In genomic region chr3:179651687-179652466, GRCh38 we compare ENCODE assay signal across 8 cellular contexts. TPM values are rescaled to one million over a fixed set of nuclear protein-coding genes. Genes with fewer than 3 reads are reported as not detected.
DNase-seq lines count a peak whose midpoint lies in the region; ATAC-seq and TF ChIP-seq lines count a peak whose summit lies in the region.

No MANE protein-coding gene starts in this region.

- H3K27me3 ChIP-seq in SK-N-SH (ENCODE audit: insufficient read depth) = no peaks in the 10 kb centered on the region
- no peaks in the 10 kb centered on the region for H3K27me3 ChIP-seq in suprapubic skin

- peaks cover 35% of the 10 kb centered on the region for H3K4me1 Mint-ChIP-seq in activated CD4-positive, alpha-beta memory T cell treated with anti-CD3 and anti-CD28 coated beads, Interleukin-2, amount 10 ng/mL, durations not matched to agents 7 days and 5 days

- no peak for TF ChIP-seq POLR2A in suprapubic skin (IDR thresholded peaks at IDR 0.05)

- peak overlapping the region; percentile 53 for H3K27ac Mint-ChIP-seq in activated CD4-positive, alpha-beta memory T cell treated with anti-CD3 and anti-CD28 coated beads, Interleukin-2, amount 10 ng/mL, durations not matched to agents 7 days and 5 days

- peaks cover 24% of the 10 kb centered on the region for H4K20me1 ChIP-seq in SK-N-SH (ENCODE audit: insufficient read depth)

- H3K27ac ChIP-seq in SK-N-SH (ENCODE audit: low read depth in 2 of 2, low read length in 1 of 2) (peak overlapping the region; percentile 90 to 93), suprapubic skin (peak overlapping the region; percentile 92)

- H3K9me2 ChIP-seq in SK-N-SH = no peaks in the 10 kb centered on the region

- H3K4me1 ChIP-seq in SK-N-SH (ENCODE audit: control insufficient read depth in 1 of 2, insufficient read depth in 2 of 2, low read depth in 1 of 2, low read length in 1 of 2) (peaks cover 4 to 10% of the 10 kb centered on the region in 2 experiments; a peak in 2 of 4 replicates), suprapubic skin (peaks cover 10% of the 10 kb centered on the region)

- H2AFZ ChIP-seq in SK-N-SH (ENCODE audit: low read depth) = peak overlapping the region; percentile 88

- H3K79me2 ChIP-seq in SK-N-SH (ENCODE audit: insufficient read depth) = peaks cover 36% of the 10 kb centered on the region

- H3K36me3 ChIP-seq in SK-N-SH (replicated peaks in 1 of 2; ENCODE audit: control insufficient read depth in 1 of 2, insufficient read depth in 2 of 2, low read length in 1 of 2) = peaks cover 0 to 4% of the 10 kb centered on the region in 2 experiments
- H3K36me3 ChIP-seq in suprapubic skin = no peaks in the 10 kb centered on the region

- TF ChIP-seq RAD21 in SK-N-SH (IDR thresholded peaks at IDR 0.05; ENCODE audit: low read length) = no peak

- H3K4me3 ChIP-seq in SK-N-SH (ENCODE audit: low read depth in 2 of 2, low read length in 1 of 2) (peak overlapping the region; percentile 71 to 80), iPS-18c (ENCODE audit: insufficient read depth, low read depth, low read length) (peak overlapping the region; percentile 93), suprapubic skin (peak overlapping the region; percentile 84)

- TF ChIP-seq CTCF in SK-N-SH (IDR thresholded peaks at IDR 0.05) = no peak
- no peak for TF ChIP-seq CTCF in suprapubic skin (IDR thresholded peaks at IDR 0.05)

- H3F3A ChIP-seq in SK-N-SH (replicated peaks; ENCODE audit: insufficient read depth) = peaks cover 28% of the 10 kb centered on the region

- H3K9ac ChIP-seq in SK-N-SH = peak overlapping the region; percentile 91

- peak; percentile 17 for DNase-seq in SK-N-SH
- DNase-seq in activated CD4-positive, alpha-beta memory T cell treated with anti-CD3 and anti-CD28 coated beads, Interleukin-2, amount 10 ng/mL, durations not matched to agents 7 days and 5 days = no peak
- no peak for DNase-seq in suprapubic skin (ENCODE audit: low spot score in 2 of 2)
- DNase-seq in NCI-H2029 (lab: John Stamatoyannopoulos, UW) = no peak

- POLR2A ChIA-PET in SK-N-SH (lab: Yijun Ruan, JAX) = interaction anchor here (0.9 kb wide), 1 partner anchor 15 kb away, joined by 3 read pairs; no protein-coding TSS in a partner anchor
- POLR2A ChIA-PET in activated CD4-positive, alpha-beta memory T cell treated with anti-CD3 and anti-CD28 coated beads, Interleukin-2, amount 10 ng/mL, durations not matched to agents 7 days and 5 days (lab: Charles Lee) = interaction anchor here (1.0 to 3.0 kb wide), 8 partner anchors 10 to 89 kb away, joined by 3 to 20 read pairs (median 5); partner anchors contain the start of genes ACTL6A, MRPL47 and NDUFB5

- H3K36me3 Mint-ChIP-seq in activated CD4-positive, alpha-beta memory T cell treated with anti-CD3 and anti-CD28 coated beads, Interleukin-2, amount 10 ng/mL, durations not matched to agents 7 days and 5 days (ENCODE audit: low read depth) = peaks cover 11% of the 10 kb centered on the region

- no peaks in the 10 kb centered on the region for H3K9me3 ChIP-seq in SK-N-SH
- H3K9me3 ChIP-seq in iPS-18c (ENCODE audit: control insufficient read depth, insufficient read depth, low read length) = no peaks in the 10 kb centered on the region
- H3K9me3 ChIP-seq in suprapubic skin = no peaks in the 10 kb centered on the region

- no peak for ATAC-seq in SK-N-SH treated with all-trans-retinoic acid at 6 μM for 48 hours
- no peak for ATAC-seq in GM18520 (IDR thresholded peaks at IDR 0.05; ENCODE audit: unreplicated experiment)
- ATAC-seq in GM21360 (IDR thresholded peaks at IDR 0.05; ENCODE audit: unreplicated experiment) = no peak

- H3K9me3 Mint-ChIP-seq in activated CD4-positive, alpha-beta memory T cell treated with anti-CD3 and anti-CD28 coated beads, Interleukin-2, amount 10 ng/mL, durations not matched to agents 7 days and 5 days = no peaks in the 10 kb centered on the region

- peaks cover 16% of the 10 kb centered on the region for H3K27me3 Mint-ChIP-seq in activated CD4-positive, alpha-beta memory T cell treated with anti-CD3 and anti-CD28 coated beads, Interleukin-2, amount 10 ng/mL, durations not matched to agents 7 days and 5 days

- 66% methylated on average over 11 of the region's 11 CpGs for WGBS in SK-N-SH (ENCODE audit: low lambda C conversion rate)
- 29% methylated on average over 11 of the region's 11 CpGs for WGBS in suprapubic skin

- CTCF ChIA-PET in SK-N-SH (lab: Yijun Ruan, JAX) = interaction anchor here (0.7 to 1.5 kb wide), 6 partner anchors 8 to 115 kb away, joined by 3 read pairs; no protein-coding TSS in a partner anchor
- CTCF ChIA-PET in activated CD4-positive, alpha-beta memory T cell treated with anti-CD3 and anti-CD28 coated beads, Interleukin-2, amount 10 ng/mL, durations not matched to agents 7 days and 5 days (lab: Charles Lee) = interaction anchor here (0.5 to 1.2 kb wide), 3 partner anchors 47 to 952 kb away, joined by 3 read pairs; partner anchors contain the start of genes MRPL47 and NDUFB5

- TF ChIP-seq EP300 in SK-N-SH (IDR thresholded peaks at IDR 0.05; ENCODE audit: borderline replicate concordance in 1 of 2, low read depth in 1 of 2, low read length in 1 of 2) (no peak), suprapubic skin (IDR thresholded peaks at IDR 0.05) (no peak)

- H3K4me3 Mint-ChIP-seq in activated CD4-positive, alpha-beta memory T cell treated with anti-CD3 and anti-CD28 coated beads, Interleukin-2, amount 10 ng/mL, durations not matched to agents 7 days and 5 days = peak overlapping the region; percentile 62

- H3K4me2 ChIP-seq in SK-N-SH = peak overlapping the region; percentile 76

TF ChIP-seq in SK-N-SH, 30 proteins besides CTCF, POLR2A, EP300 and RAD21 (continues in another document):
- peak; percentile 5 for TF ChIP-seq CHD2 (IDR thresholded peaks at IDR 0.05; ENCODE audit: low read length, partially characterized antibody)
- no peak for TF ChIP-seq NRF1 (IDR thresholded peaks at IDR 0.05; ENCODE audit: low read depth, low read length)

TF ChIP-seq in SK-N-SH treated with all-trans-retinoic acid at 6 μM for 48 hours, 23 proteins besides CTCF, POLR2A, EP300 and RAD21 (continues in another document):
- TF ChIP-seq SNAI2 (CRISPR knock-in tag; IDR thresholded peaks at IDR 0.05) = no peak
- TF ChIP-seq PATZ1 (CRISPR knock-in tag; IDR thresholded peaks at IDR 0.05; ENCODE audit: borderline replicate concordance) = no peak
- TF ChIP-seq ZFP30 (CRISPR knock-in tag; IDR thresholded peaks at IDR 0.05) = no peak
- no peak for TF ChIP-seq ZNF8 (CRISPR knock-in tag; IDR thresholded peaks at IDR 0.05)
- TF ChIP-seq CREB5 (CRISPR knock-in tag; IDR thresholded peaks at IDR 0.05; ENCODE audit: low read depth) = no peak

RNA-seq across cellular contexts. Expression of gene USP13, which starts 1.0 kb away (rescaled TPM):
- 7.7 and 8.2 TPM in 2 replicates for polyA plus RNA-seq in SK-N-SH (2012; rRNA removed)
- polyA plus RNA-seq in SK-N-SH (2012; cell fraction: cytosol; rRNA removed) = 9.3 and 10.0 TPM in 2 replicates
- polyA plus RNA-seq in SK-N-SH (2012; cell fraction: nucleus; rRNA removed) = 5.6 and 8.6 TPM in 2 replicates
- 1 to 10 TPM; 9.4 to 9.6 TPM for total RNA-seq in activated CD4-positive, alpha-beta memory T cell treated with anti-CD3 and anti-CD28 coated beads, Interleukin-2, amount 10 ng/mL, durations not matched to agents 7 days and 5 days
- total RNA-seq in suprapubic skin = 1 to 10 TPM; 2.3 to 8.3 (median 5.8) TPM

RNA-seq across cellular contexts. Expression of gene NDUFB5, which starts 47.3 kb away (rescaled TPM):
- polyA plus RNA-seq in SK-N-SH (2012; rRNA removed) = 31.3 and 35.3 TPM in 2 replicates
- 44.1 and 73.7 TPM in 2 replicates for polyA plus RNA-seq in SK-N-SH (2012; cell fraction: cytosol; rRNA removed)
- polyA plus RNA-seq in SK-N-SH (2012; cell fraction: nucleus; rRNA removed) = 15.9 and 31.0 TPM in 2 replicates
- 100 to 1,000 TPM; 102 to 110 TPM for total RNA-seq in activated CD4-positive, alpha-beta memory T cell treated with anti-CD3 and anti-CD28 coated beads, Interleukin-2, amount 10 ng/mL, durations not matched to agents 7 days and 5 days
- 10 to 100 TPM; 44.8 to 75.9 (median 60.9) TPM for total RNA-seq in suprapubic skin

RNA-seq across cellular contexts. Expression of gene MRPL47, which starts 47.4 kb away (rescaled TPM):
- 37.8 and 44.3 TPM in 2 replicates for polyA plus RNA-seq in SK-N-SH (2012; rRNA removed)
- 57.6 and 88.2 TPM in 2 replicates for polyA plus RNA-seq in SK-N-SH (2012; cell fraction: cytosol; rRNA removed)
- 14.9 and 22.3 TPM in 2 replicates for polyA plus RNA-seq in SK-N-SH (2012; cell fraction: nucleus; rRNA removed)
- total RNA-seq in activated CD4-positive, alpha-beta memory T cell treated with anti-CD3 and anti-CD28 coated beads, Interleukin-2, amount 10 ng/mL, durations not matched to agents 7 days and 5 days = 10 to 100 TPM; 34.8 to 36.0 TPM
- 10 to 100 TPM in 3 of 4 donors, 1 to 10 TPM in 1; 9.6 to 14.5 (median 12.1) TPM for total RNA-seq in suprapubic skin
